In the genomic region with DNA sequence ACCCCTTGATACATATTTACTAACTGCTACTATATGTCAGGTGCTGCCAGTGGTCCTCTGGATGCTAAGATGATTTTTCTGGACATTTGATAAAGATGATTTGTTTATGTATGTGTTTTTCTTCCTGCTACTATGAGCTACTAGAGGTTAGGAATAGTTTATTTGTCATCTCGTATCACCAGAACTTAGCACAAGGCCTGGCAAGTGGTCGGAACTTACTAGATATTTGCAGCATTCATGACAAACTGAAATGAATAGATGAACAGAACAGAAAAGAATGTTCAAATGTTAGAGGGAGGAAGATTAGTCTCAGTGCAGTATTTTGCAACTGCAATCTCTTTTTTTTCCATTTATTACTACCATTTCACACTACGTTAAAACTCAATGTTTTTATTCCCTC, we compare ENCODE assay signal across 1 cellular context.
TF ChIP-seq lines count a peak whose summit lies in the region.

No MANE protein-coding gene starts in this region.

TF ChIP-seq in HepG2, 621 proteins besides CTCF, POLR2A, EP300 and RAD21 (continued from another document):
- TF ChIP-seq ZNF441 (CRISPR knock-in tag; IDR thresholded peaks at IDR 0.05; ENCODE audit: borderline replicate concordance) (no peak), ZNF12 (CRISPR knock-in tag; IDR thresholded peaks at IDR 0.05) (no peak), JARID2 (CRISPR knock-in tag; IDR thresholded peaks at IDR 0.05; ENCODE audit: insufficient replicate concordance) (no peak), CC2D1A (CRISPR knock-in tag; IDR thresholded peaks at IDR 0.05) (no peak), ZMYM3 (CRISPR knock-in tag; IDR thresholded peaks at IDR 0.05) (no peak), TP53 (CRISPR knock-in tag; conservative IDR thresholded peaks at IDR 0.05) (no peak), MATR3 (CRISPR knock-in tag; IDR thresholded peaks at IDR 0.05) (no peak), ISX (CRISPR knock-in tag; conservative IDR thresholded peaks at IDR 0.05) (no peak), ESRRA (CRISPR knock-in tag; IDR thresholded peaks at IDR 0.05; ENCODE audit: low read depth) (no peak)
- TF ChIP-seq, protein P1, sequence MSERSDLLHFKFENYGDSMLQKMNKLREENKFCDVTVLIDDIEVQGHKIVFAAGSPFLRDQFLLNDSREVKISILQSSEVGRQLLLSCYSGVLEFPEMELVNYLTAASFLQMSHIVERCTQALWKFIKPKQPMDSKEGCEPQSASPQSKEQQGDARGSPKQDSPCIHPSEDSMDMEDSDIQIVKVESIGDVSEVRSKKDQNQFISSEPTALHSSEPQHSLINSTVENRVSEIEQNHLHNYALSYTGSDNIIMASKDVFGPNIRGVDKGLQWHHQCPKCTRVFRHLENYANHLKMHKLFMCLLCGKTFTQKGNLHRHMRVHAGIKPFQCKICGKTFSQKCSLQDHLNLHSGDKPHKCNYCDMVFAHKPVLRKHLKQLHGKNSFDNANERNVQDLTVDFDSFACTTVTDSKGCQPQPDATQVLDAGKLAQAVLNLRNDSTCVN (CRISPR knock-in tag; IDR thresholded peaks at IDR 0.05; ENCODE audit: borderline replicate concordance): no peak
